In the genomic region with DNA sequence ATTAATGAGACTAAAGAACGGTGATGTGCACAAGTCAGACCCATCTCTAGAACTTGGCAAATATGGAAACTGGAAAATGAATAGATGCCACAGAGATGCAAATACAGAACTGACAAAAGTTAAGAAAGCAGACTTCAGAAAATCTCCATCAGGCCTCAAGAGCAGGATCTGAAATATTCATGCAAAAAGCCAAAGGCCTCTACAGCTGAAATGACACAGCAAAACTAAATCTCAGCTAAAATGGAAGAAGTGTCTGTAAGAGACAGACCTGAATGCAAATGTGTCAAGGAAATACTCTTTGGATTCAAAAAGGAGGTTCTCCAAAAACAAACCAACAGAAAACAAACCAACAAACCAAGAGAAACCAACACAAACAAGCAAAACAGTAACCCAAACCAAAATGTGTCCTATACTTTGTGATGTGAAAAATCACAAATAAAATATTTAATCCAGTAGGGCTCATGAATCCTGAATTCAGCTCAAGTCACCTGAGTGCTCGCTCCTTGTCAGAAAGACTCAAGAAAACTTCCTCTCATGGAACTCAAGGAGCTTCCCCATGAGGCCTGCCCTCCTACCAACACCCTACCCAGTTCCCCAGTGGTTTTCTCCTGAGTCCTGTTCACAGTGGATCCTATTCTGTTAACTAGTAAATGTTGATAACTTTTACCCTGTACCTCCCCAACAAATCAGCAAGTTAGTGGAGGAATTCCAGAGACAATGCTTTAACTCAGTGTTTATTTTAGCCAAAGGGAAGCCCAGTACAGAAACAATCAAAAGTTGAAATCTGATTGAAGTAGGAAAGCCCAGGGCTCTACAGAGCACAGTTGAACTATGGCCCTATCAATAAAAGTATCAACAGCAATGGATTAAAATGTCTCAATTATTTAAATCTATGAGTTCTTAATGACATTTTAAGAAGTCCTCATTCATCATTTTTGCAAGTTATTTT, we compare ENCODE assay signal across 10 cellular contexts. TPM values are rescaled to one million over a fixed set of nuclear protein-coding genes. Genes with fewer than 3 reads are reported as not detected.
A peak's percentile ranks its signal among the peaks of the same experiment; 100 is the strongest.
DNase-seq lines count a peak whose midpoint lies in the region; ATAC-seq, FAIRE-seq and TF ChIP-seq lines count a peak whose summit lies in the region.
"Had no signal": no experiment of that assay in that cellular context is flagged by ENCODE, and none has a peak within 500 bp of the region (broad histone marks: within the 10 kb centered on the region; RNA-seq: fewer than 3 reads in every experiment).

No MANE protein-coding gene starts in this region.

- H3K36me3 Mint-ChIP-seq in brain, result peaks cover 42% of the 10 kb centered on the region

- DNase-seq in GM10266 (ENCODE audit: extremely low spot score) (peak; percentile 23), psoas muscle (no peak), left lobe of liver (ENCODE audit: low spot score) (no peak), RCC 7860 (ENCODE audit: low spot score) (no peak)
- DNase-seq: DMS53, heart left ventricle had no signal

- peaks cover 4 to 12% of the 10 kb centered on the region in 2 donors for H3K36me3 ChIP-seq in psoas muscle (ENCODE audit: insufficient read depth in 1 of 2, low read depth in 1 of 2)

- H3K4me1 Mint-ChIP-seq in brain, result peaks cover 61% of the 10 kb centered on the region

- ATAC-seq in HG02798 (IDR thresholded peaks at IDR 0.05; ENCODE audit: poor library complexity, unreplicated experiment) (peak; percentile 20), psoas muscle (no peak), left lobe of liver (no peak), GM19397 (IDR thresholded peaks at IDR 0.05; ENCODE audit: unreplicated experiment) (no peak), HG03378 (IDR thresholded peaks at IDR 0.05; ENCODE audit: unreplicated experiment) (no peak)
- ATAC-seq: heart left ventricle had no signal

- no peak for TF ChIP-seq CTCF in GM10266 (IDR thresholded peaks at IDR 0.05; ENCODE audit: control insufficient read depth, insufficient read depth, low read depth, missing control alignments)
- no peak for TF ChIP-seq CTCF in brain (conservative IDR thresholded peaks at IDR 0.05)
- TF ChIP-seq CTCF in psoas muscle (IDR thresholded peaks at IDR 0.05), result no peak

- no peak overlapping the region for H3K4me3 ChIP-seq in psoas muscle
- H3K4me3 ChIP-seq: heart left ventricle had no signal

- H3K27me3 Mint-ChIP-seq in brain, result no peaks in the 10 kb centered on the region

- peaks cover 7% of the 10 kb centered on the region for H3K4me1 ChIP-seq in psoas muscle

- no peaks in the 10 kb centered on the region for H3K27me3 ChIP-seq in psoas muscle (ENCODE audit: insufficient read depth in 3 of 3, low read length in 2 of 3)
- H3K27me3 ChIP-seq: heart left ventricle had no signal

- intact Hi-C loops in psoas muscle (cut with DNase I), result loop anchor here (1.0 to 5.0 kb wide), 3 partner anchors 168 to 523 kb away; no protein-coding TSS in a partner anchor

- peak overlapping the region; percentile 3 to 93 (median 54) for H3K27ac Mint-ChIP-seq in brain

- no peak for FAIRE-seq in RCC 7860 (lab: Jason Lieb, UNC)

- H3K27ac ChIP-seq in psoas muscle, result peak overlapping the region; percentile 97

- WGBS in psoas muscle, 3 donors, result 93 to 98% (median 96%) methylated on average over 2 of the region's 2 CpGs

- no peaks in the 10 kb centered on the region for H3K9me3 ChIP-seq in psoas muscle
- H3K9me3 ChIP-seq: heart left ventricle had no signal

- peaks cover 0 to 5% (median 2%) of the 10 kb centered on the region in 5 experiments for H3K9me3 Mint-ChIP-seq in brain

- peak overlapping the region in 4 of 5 experiments; percentile 15 to 68 (median 38) for H3K4me3 Mint-ChIP-seq in brain

RNA-seq across cellular contexts. Expression of a gene that starts 14.6 kb away (rescaled TPM):
- polyA plus RNA-seq in brain (ENCODE audit: insufficient read depth, low read depth, low replicate concordance) (33.5 TPM), psoas muscle (10 to 100 TPM; 34.9 to 71.5 (median 40.9) TPM)
- total RNA-seq in psoas muscle (10 to 100 TPM; 49.5 to 76.9 (median 65.8) TPM), left lobe of liver (23.9 TPM)

RNA-seq across cellular contexts. Expression of a gene that starts 14.7 kb away (rescaled TPM):
- polyA plus RNA-seq in brain (ENCODE audit: insufficient read depth, low read depth, low replicate concordance), result 2.1 TPM
- 10 to 100 TPM; 12.5 to 30.8 (median 20.0) TPM for total RNA-seq in psoas muscle
- 10 to 100 TPM in 1 of 3 donors, 1 to 10 TPM in 2; 6.2 to 12.8 (median 6.6) TPM for polyA plus RNA-seq in psoas muscle
- 6.5 TPM for total RNA-seq in left lobe of liver
